ENCODE assay signal across 8 cellular contexts in the genomic region with DNA sequence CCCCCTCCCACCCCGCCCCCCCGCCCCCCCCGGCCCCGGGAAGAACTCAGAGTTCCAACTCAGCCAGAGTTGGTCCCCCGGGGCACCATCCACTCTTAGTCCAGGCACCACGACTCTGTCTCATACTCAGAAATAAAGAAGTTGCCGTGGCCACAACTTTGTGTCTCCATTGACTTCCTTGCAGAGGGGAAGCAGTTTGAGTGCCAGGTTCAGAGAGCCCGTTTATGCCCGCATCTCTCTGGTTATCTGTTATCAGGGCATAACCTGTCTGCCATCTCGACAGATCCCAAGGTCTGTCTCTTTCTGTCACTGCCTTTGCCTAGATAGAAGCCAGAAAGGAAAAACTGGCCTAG. TPM values are rescaled to one million over a fixed set of nuclear protein-coding genes. Genes with fewer than 3 reads are reported as not detected.
A peak's percentile ranks its signal among the peaks of the same experiment; 100 is the strongest.
DNase-seq lines count a peak whose midpoint lies in the region; ATAC-seq and TF ChIP-seq lines count a peak whose summit lies in the region.

No MANE protein-coding gene starts in this region.

- no peak for TF ChIP-seq CTCF in choroid plexus epithelial cell (conservative IDR thresholded peaks at IDR 0.05; ENCODE audit: low read depth, low read length)

- peak overlapping the region; percentile 94 for H3K4me3 Mint-ChIP-seq in activated T-cell treated with anti-CD3 and anti-CD28 coated beads, Interleukin-2, amount 50 U/mL, for 24 hours
- H3K4me3 Mint-ChIP-seq in naive thymus-derived CD8-positive, alpha-beta T cell, result peak overlapping the region; percentile 91 to 99 (median 97)

- peak overlapping the region; percentile 86 for H3K4me3 ChIP-seq in choroid plexus epithelial cell (ENCODE audit: low read depth, low read length)

- peaks cover under 1% of the 10 kb centered on the region for H3K27me3 Mint-ChIP-seq in activated T-cell treated with anti-CD3 and anti-CD28 coated beads, Interleukin-2, amount 50 U/mL, for 24 hours
- peaks cover 0 to 1% (median 0%) of the 10 kb centered on the region in 5 donors for H3K27me3 Mint-ChIP-seq in naive thymus-derived CD8-positive, alpha-beta T cell

- DNase-seq in activated T-cell treated with anti-CD3 and anti-CD28 coated beads, Interleukin-2, amount 50 U/mL, for 24 hours, result no peak
- DNase-seq in activated T-cell treated with anti-CD3 and anti-CD28 coated beads for 4 hours (no peak), NAMALWA (ENCODE audit: low spot score) (peak; percentile 57), choroid plexus epithelial cell (ENCODE audit: low read depth) (no peak)
- peak in 1 of 10 donors; percentile 22 for DNase-seq in naive thymus-derived CD8-positive, alpha-beta T cell

- peak overlapping the region; percentile 99 for H3K27ac Mint-ChIP-seq in activated T-cell treated with anti-CD3 and anti-CD28 coated beads, Interleukin-2, amount 50 U/mL, for 24 hours
- H3K27ac Mint-ChIP-seq in naive thymus-derived CD8-positive, alpha-beta T cell, result peak overlapping the region; percentile 84 to 100 (median 98)

- POLR2A ChIA-PET in naive thymus-derived CD8-positive, alpha-beta T cell (lab: Charles Lee), result interaction anchor here (0.6 to 2.2 kb wide), 4 partner anchors 16 to 141 kb away, joined by 3 to 6 read pairs (median 3); partner anchors contain the start of genes HSP90AB1 and SLC35B2

- peaks cover 40% of the 10 kb centered on the region for H3K4me1 Mint-ChIP-seq in activated T-cell treated with anti-CD3 and anti-CD28 coated beads, Interleukin-2, amount 50 U/mL, for 24 hours (ENCODE audit: low read depth)
- peaks cover 30 to 50% (median 47%) of the 10 kb centered on the region in 4 donors for H3K4me1 Mint-ChIP-seq in naive thymus-derived CD8-positive, alpha-beta T cell

- H3K9me3 Mint-ChIP-seq in activated T-cell treated with anti-CD3 and anti-CD28 coated beads, Interleukin-2, amount 50 U/mL, for 24 hours, result no peaks in the 10 kb centered on the region
- no peaks in the 10 kb centered on the region for H3K9me3 Mint-ChIP-seq in naive thymus-derived CD8-positive, alpha-beta T cell

- peaks cover 56% of the 10 kb centered on the region for H3K36me3 Mint-ChIP-seq in activated T-cell treated with anti-CD3 and anti-CD28 coated beads, Interleukin-2, amount 50 U/mL, for 24 hours (ENCODE audit: low read depth)
- peaks cover 0 to 28% (median 6%) of the 10 kb centered on the region in 3 donors for H3K36me3 Mint-ChIP-seq in naive thymus-derived CD8-positive, alpha-beta T cell

- ATAC-seq in naive thymus-derived CD8-positive, alpha-beta T cell, result no peak
- ATAC-seq in HG02610 (IDR thresholded peaks at IDR 0.05; ENCODE audit: unreplicated experiment) (no peak), HG03097 (IDR thresholded peaks at IDR 0.05; ENCODE audit: low FRiP score, unreplicated experiment) (no peak), GM18502 (IDR thresholded peaks at IDR 0.05; ENCODE audit: poor library complexity, unreplicated experiment) (no peak)

RNA-seq across cellular contexts. Expression of gene CDC5L, which starts 0.6 kb away (rescaled TPM):
- total RNA-seq in naive thymus-derived CD8-positive, alpha-beta T cell, result 10 to 100 TPM; 21.7 to 21.8 TPM
- 10 to 100 TPM in 2 of 3 donors, 1 to 10 TPM in 1; 9.6 to 14.9 (median 12.9) TPM for polyA plus RNA-seq in naive thymus-derived CD8-positive, alpha-beta T cell

RNA-seq across cellular contexts. Expression of gene SPATS1, which starts 45.7 kb away (rescaled TPM):
- not detected for total RNA-seq in naive thymus-derived CD8-positive, alpha-beta T cell
- polyA plus RNA-seq in naive thymus-derived CD8-positive, alpha-beta T cell, result not detected
